1 cellular context compared by ENCODE assay signal in genomic region chr2:70919672-70920366, GRCh38.
TF ChIP-seq lines count a peak whose summit lies in the region.

No MANE protein-coding gene starts in this region.

TF ChIP-seq in HepG2, 621 proteins besides CTCF, POLR2A, EP300 and RAD21 (continues in another document):
- TF ChIP-seq KLF16 (CRISPR knock-in tag; IDR thresholded peaks at IDR 0.05) = peak in 1 of 2 experiments; percentile 55; a peak in 1 of 4 replicates
- 0 out of 2 replicates have a peak, but pooled peaks have one; percentile 28 for TF ChIP-seq ZBTB7B (CRISPR knock-in tag; IDR thresholded peaks at IDR 0.05)
- peak; percentile 80 for TF ChIP-seq ZNF770 (CRISPR knock-in tag; IDR thresholded peaks at IDR 0.05)
- TF ChIP-seq STAG1 (CRISPR knock-in tag; IDR thresholded peaks at IDR 0.05) = peak; percentile 94
- TF ChIP-seq SMAD3 (CRISPR knock-in tag; IDR thresholded peaks at IDR 0.05) = peak; percentile 80
- 0 out of 2 replicates have a peak, but pooled peaks have one; percentile 14 for TF ChIP-seq SRF (IDR thresholded peaks at IDR 0.05; ENCODE audit: low read depth, low read length)
- TF ChIP-seq PATZ1 (CRISPR knock-in tag; IDR thresholded peaks at IDR 0.05) = peak; percentile 28; the same call in 1 of the 2 replicates
- TF ChIP-seq ZFX (CRISPR knock-in tag; IDR thresholded peaks at IDR 0.05; ENCODE audit: low read depth) = 0 out of 2 replicates have a peak, but pooled peaks have one; percentile 13
- TF ChIP-seq SOX5 (CRISPR knock-in tag; IDR thresholded peaks at IDR 0.05; ENCODE audit: borderline replicate concordance) = peak; percentile 57
- peak; percentile 34 for TF ChIP-seq ZNF883 (CRISPR knock-in tag; IDR thresholded peaks at IDR 0.05; ENCODE audit: not compliant biosample characterization)
- TF ChIP-seq, protein P1, sequence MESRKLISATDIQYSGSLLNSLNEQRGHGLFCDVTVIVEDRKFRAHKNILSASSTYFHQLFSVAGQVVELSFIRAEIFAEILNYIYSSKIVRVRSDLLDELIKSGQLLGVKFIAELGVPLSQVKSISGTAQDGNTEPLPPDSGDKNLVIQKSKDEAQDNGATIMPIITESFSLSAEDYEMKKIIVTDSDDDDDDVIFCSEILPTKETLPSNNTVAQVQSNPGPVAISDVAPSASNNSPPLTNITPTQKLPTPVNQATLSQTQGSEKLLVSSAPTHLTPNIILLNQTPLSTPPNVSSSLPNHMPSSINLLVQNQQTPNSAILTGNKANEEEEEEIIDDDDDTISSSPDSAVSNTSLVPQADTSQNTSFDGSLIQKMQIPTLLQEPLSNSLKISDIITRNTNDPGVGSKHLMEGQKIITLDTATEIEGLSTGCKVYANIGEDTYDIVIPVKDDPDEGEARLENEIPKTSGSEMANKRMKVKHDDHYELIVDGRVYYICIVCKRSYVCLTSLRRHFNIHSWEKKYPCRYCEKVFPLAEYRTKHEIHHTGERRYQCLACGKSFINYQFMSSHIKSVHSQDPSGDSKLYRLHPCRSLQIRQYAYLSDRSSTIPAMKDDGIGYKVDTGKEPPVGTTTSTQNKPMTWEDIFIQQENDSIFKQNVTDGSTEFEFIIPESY (CRISPR knock-in tag; IDR thresholded peaks at IDR 0.05) = peak; percentile 61; the same call in 1 of the 2 replicates
- TF ChIP-seq ETV5 (CRISPR knock-in tag; IDR thresholded peaks at IDR 0.05; ENCODE audit: borderline replicate concordance) = peak; percentile 39; the same call in 1 of the 2 replicates
- TF ChIP-seq RBM22 (optimal IDR thresholded peaks at IDR 0.05; ENCODE audit: low read length) = peak; percentile 48
- TF ChIP-seq, protein P2, sequence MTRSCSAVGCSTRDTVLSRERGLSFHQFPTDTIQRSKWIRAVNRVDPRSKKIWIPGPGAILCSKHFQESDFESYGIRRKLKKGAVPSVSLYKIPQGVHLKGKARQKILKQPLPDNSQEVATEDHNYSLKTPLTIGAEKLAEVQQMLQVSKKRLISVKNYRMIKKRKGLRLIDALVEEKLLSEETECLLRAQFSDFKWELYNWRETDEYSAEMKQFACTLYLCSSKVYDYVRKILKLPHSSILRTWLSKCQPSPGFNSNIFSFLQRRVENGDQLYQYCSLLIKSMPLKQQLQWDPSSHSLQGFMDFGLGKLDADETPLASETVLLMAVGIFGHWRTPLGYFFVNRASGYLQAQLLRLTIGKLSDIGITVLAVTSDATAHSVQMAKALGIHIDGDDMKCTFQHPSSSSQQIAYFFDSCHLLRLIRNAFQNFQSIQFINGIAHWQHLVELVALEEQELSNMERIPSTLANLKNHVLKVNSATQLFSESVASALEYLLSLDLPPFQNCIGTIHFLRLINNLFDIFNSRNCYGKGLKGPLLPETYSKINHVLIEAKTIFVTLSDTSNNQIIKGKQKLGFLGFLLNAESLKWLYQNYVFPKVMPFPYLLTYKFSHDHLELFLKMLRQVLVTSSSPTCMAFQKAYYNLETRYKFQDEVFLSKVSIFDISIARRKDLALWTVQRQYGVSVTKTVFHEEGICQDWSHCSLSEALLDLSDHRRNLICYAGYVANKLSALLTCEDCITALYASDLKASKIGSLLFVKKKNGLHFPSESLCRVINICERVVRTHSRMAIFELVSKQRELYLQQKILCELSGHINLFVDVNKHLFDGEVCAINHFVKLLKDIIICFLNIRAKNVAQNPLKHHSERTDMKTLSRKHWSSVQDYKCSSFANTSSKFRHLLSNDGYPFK (CRISPR knock-in tag; IDR thresholded peaks at IDR 0.05; ENCODE audit: borderline replicate concordance) = peak; percentile 44; the same call in 1 of the 2 replicates
- TF ChIP-seq MYC (CRISPR knock-in tag; IDR thresholded peaks at IDR 0.05; ENCODE audit: borderline replicate concordance) = peak; percentile 46; the same call in 1 of the 2 replicates
- no peak for TF ChIP-seq ZNF282 (IDR thresholded peaks at IDR 0.05; ENCODE audit: partially characterized antibody)
- peak; percentile 75; the same call in 1 of the 2 replicates for TF ChIP-seq SP140L (CRISPR knock-in tag; IDR thresholded peaks at IDR 0.05; ENCODE audit: borderline replicate concordance)
- peak; percentile 64; the same call in 1 of the 2 replicates for TF ChIP-seq ZNF605 (CRISPR knock-in tag; IDR thresholded peaks at IDR 0.05)
- TF ChIP-seq ZNF180 (CRISPR knock-in tag; IDR thresholded peaks at IDR 0.05; ENCODE audit: borderline replicate concordance, low read depth) = no peak
- TF ChIP-seq IRF2 (CRISPR knock-in tag; IDR thresholded peaks at IDR 0.05) = peak; percentile 80; the same call in 1 of the 2 replicates
- TF ChIP-seq YEATS2 (CRISPR knock-in tag; IDR thresholded peaks at IDR 0.05; ENCODE audit: borderline replicate concordance) = peak; percentile 53; the same call in 1 of the 2 replicates
- no peak for TF ChIP-seq JARID2 (CRISPR knock-in tag; IDR thresholded peaks at IDR 0.05; ENCODE audit: insufficient replicate concordance)
- TF ChIP-seq, protein P3, sequence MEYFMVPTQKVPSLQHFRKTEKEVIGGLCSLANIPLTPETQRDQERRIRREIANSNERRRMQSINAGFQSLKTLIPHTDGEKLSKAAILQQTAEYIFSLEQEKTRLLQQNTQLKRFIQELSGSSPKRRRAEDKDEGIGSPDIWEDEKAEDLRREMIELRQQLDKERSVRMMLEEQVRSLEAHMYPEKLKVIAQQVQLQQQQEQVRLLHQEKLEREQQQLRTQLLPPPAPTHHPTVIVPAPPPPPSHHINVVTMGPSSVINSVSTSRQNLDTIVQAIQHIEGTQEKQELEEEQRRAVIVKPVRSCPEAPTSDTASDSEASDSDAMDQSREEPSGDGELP (IDR thresholded peaks at IDR 0.05; ENCODE audit: borderline replicate concordance, low read depth) = peak; percentile 7; the same call in 1 of the 2 replicates
- TF ChIP-seq, protein P4, sequence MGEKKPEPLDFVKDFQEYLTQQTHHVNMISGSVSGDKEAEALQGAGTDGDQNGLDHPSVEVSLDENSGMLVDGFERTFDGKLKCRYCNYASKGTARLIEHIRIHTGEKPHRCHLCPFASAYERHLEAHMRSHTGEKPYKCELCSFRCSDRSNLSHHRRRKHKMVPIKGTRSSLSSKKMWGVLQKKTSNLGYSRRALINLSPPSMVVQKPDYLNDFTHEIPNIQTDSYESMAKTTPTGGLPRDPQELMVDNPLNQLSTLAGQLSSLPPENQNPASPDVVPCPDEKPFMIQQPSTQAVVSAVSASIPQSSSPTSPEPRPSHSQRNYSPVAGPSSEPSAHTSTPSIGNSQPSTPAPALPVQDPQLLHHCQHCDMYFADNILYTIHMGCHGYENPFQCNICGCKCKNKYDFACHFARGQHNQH (CRISPR knock-in tag; IDR thresholded peaks at IDR 0.05) = peak; percentile 81; the same call in 1 of the 2 replicates
- peak; percentile 23 for TF ChIP-seq HNRNPLL (IDR thresholded peaks at IDR 0.05; ENCODE audit: low read depth, low read length, poor library complexity, severe bottlenecking)
- peak; percentile 15; the same call in 1 of the 2 replicates for TF ChIP-seq ZNF572 (CRISPR knock-in tag; IDR thresholded peaks at IDR 0.05)
- TF ChIP-seq ZBTB20 (CRISPR knock-in tag; IDR thresholded peaks at IDR 0.05; ENCODE audit: borderline replicate concordance, low read depth) = 0 out of 2 replicates have a peak, but pooled peaks have one; percentile 54
- no peak for TF ChIP-seq LCORL (IDR thresholded peaks at IDR 0.05)
- peak; percentile 65 for TF ChIP-seq LCORL (CRISPR knock-in tag; IDR thresholded peaks at IDR 0.05)
- peak; percentile 49; the same call in 1 of the 2 replicates for TF ChIP-seq FOXC1 (CRISPR knock-in tag; IDR thresholded peaks at IDR 0.05; ENCODE audit: borderline replicate concordance)
- peak; percentile 20; the same call in 1 of the 2 replicates for TF ChIP-seq SP5 (CRISPR knock-in tag; IDR thresholded peaks at IDR 0.05; ENCODE audit: borderline replicate concordance, low read depth)
- peak; percentile 51; the same call in 1 of the 2 replicates for TF ChIP-seq KAT8 (CRISPR knock-in tag; IDR thresholded peaks at IDR 0.05)
- peak; percentile 87; the same call in 1 of the 2 replicates for TF ChIP-seq ZNF788 (CRISPR knock-in tag; IDR thresholded peaks at IDR 0.05; ENCODE audit: borderline replicate concordance)
- peak; percentile 49; the same call in 1 of the 2 replicates for TF ChIP-seq DRAP1 (CRISPR knock-in tag; IDR thresholded peaks at IDR 0.05)
- peak; percentile 59; the same call in 1 of the 2 replicates for TF ChIP-seq TGIF2 (CRISPR knock-in tag; IDR thresholded peaks at IDR 0.05)
- TF ChIP-seq BCL6 (CRISPR knock-in tag; IDR thresholded peaks at IDR 0.05) = peak; percentile 29; the same call in 1 of the 2 replicates
- no peak for TF ChIP-seq ZMYM2 (CRISPR knock-in tag; IDR thresholded peaks at IDR 0.05)
- peak; percentile 42; the same call in 1 of the 2 replicates for TF ChIP-seq FOSL2 (CRISPR knock-in tag; IDR thresholded peaks at IDR 0.05)
- TF ChIP-seq SIX4 (CRISPR knock-in tag; IDR thresholded peaks at IDR 0.05) = 0 out of 2 replicates have a peak, but pooled peaks have one; percentile 43
- TF ChIP-seq HCFC1 (IDR thresholded peaks at IDR 0.05; ENCODE audit: low read depth, low read length) = no peak
- TF ChIP-seq, protein P5, sequence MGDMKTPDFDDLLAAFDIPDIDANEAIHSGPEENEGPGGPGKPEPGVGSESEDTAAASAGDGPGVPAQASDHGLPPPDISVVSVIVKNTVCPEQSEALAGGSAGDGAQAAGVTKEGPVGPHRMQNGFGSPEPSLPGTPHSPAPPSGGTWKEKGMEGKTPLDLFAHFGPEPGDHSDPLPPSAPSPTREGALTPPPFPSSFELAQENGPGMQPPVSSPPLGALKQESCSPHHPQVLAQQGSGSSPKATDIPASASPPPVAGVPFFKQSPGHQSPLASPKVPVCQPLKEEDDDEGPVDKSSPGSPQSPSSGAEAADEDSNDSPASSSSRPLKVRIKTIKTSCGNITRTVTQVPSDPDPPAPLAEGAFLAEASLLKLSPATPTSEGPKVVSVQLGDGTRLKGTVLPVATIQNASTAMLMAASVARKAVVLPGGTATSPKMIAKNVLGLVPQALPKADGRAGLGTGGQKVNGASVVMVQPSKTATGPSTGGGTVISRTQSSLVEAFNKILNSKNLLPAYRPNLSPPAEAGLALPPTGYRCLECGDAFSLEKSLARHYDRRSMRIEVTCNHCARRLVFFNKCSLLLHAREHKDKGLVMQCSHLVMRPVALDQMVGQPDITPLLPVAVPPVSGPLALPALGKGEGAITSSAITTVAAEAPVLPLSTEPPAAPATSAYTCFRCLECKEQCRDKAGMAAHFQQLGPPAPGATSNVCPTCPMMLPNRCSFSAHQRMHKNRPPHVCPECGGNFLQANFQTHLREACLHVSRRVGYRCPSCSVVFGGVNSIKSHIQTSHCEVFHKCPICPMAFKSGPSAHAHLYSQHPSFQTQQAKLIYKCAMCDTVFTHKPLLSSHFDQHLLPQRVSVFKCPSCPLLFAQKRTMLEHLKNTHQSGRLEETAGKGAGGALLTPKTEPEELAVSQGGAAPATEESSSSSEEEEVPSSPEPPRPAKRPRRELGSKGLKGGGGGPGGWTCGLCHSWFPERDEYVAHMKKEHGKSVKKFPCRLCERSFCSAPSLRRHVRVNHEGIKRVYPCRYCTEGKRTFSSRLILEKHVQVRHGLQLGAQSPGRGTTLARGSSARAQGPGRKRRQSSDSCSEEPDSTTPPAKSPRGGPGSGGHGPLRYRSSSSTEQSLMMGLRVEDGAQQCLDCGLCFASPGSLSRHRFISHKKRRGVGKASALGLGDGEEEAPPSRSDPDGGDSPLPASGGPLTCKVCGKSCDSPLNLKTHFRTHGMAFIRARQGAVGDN (CRISPR knock-in tag; IDR thresholded peaks at IDR 0.05) = 0 out of 2 replicates have a peak, but pooled peaks have one; percentile 41
- no peak for TF ChIP-seq ZNF713 (CRISPR knock-in tag; IDR thresholded peaks at IDR 0.05)
- peak; percentile 90 for TF ChIP-seq FOXO1 (CRISPR knock-in tag; IDR thresholded peaks at IDR 0.05)
- TF ChIP-seq ZNF878 (CRISPR knock-in tag; IDR thresholded peaks at IDR 0.05) = 0 out of 2 replicates have a peak, but pooled peaks have one; percentile 67
- no peak for TF ChIP-seq ZNF451 (CRISPR knock-in tag; IDR thresholded peaks at IDR 0.05)
- no peak for TF ChIP-seq ZNF251 (CRISPR knock-in tag; IDR thresholded peaks at IDR 0.05)
- no peak for TF ChIP-seq ZNF30 (CRISPR knock-in tag; IDR thresholded peaks at IDR 0.05)
- TF ChIP-seq, protein P6, sequence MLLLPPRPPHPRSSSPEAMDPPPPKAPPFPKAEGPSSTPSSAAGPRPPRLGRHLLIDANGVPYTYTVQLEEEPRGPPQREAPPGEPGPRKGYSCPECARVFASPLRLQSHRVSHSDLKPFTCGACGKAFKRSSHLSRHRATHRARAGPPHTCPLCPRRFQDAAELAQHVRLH (CRISPR knock-in tag; IDR thresholded peaks at IDR 0.05; ENCODE audit: borderline replicate concordance, low read depth) = peak; percentile 81; the same call in 1 of the 2 replicates
- TF ChIP-seq CBFB (CRISPR knock-in tag; IDR thresholded peaks at IDR 0.05) = peak; percentile 42; the same call in 1 of the 2 replicates
- TF ChIP-seq ZKSCAN8 (CRISPR knock-in tag; IDR thresholded peaks at IDR 0.05; ENCODE audit: borderline replicate concordance) = 0 out of 2 replicates have a peak, but pooled peaks have one; percentile 55
- peak; percentile 86 for TF ChIP-seq ZNF460 (CRISPR knock-in tag; IDR thresholded peaks at IDR 0.05; ENCODE audit: borderline replicate concordance)
- peak; percentile 23 for TF ChIP-seq ASH2L (IDR thresholded peaks at IDR 0.05; ENCODE audit: insufficient read length, low read depth, low read length)
